11 cellular contexts compared by ENCODE assay signal in genomic region chr1:56508523-56508983, GRCh38.
DNase-seq lines count a peak whose midpoint lies in the region; ATAC-seq and TF ChIP-seq lines count a peak whose summit lies in the region.
"Had no signal": no experiment of that assay in that cellular context is flagged by ENCODE, and none has a peak within 500 bp of the region (broad histone marks: within the 10 kb centered on the region; RNA-seq: fewer than 3 reads in every experiment).

No MANE protein-coding gene starts in this region.

- ATAC-seq in IMR-90 (ENCODE audit: low read depth) (peak; percentile 8), left lung (peak; percentile 37), HG03439 (IDR thresholded peaks at IDR 0.05; ENCODE audit: unreplicated experiment) (no peak), GM18861 (IDR thresholded peaks at IDR 0.05; ENCODE audit: unreplicated experiment) (no peak), HG02938 (IDR thresholded peaks at IDR 0.05; ENCODE audit: unreplicated experiment) (no peak)
- ATAC-seq: natural killer cell treated with Interleukin-12 subunit alpha and Interleukin-12 subunit beta and Interleukin-15 and Interleukin-18, amount 100 ng/mL, for 72 hours had no signal

- H3K18ac ChIP-seq in IMR-90 (ENCODE audit: low read depth, low read length), result no peak overlapping the region

- peaks cover 16 to 68% of the 10 kb centered on the region in 2 experiments; a peak in 3 of 4 replicates for H3K79me1 ChIP-seq in IMR-90 (ENCODE audit: low read depth in 1 of 2, low read length in 2 of 2)

- no peaks in the 10 kb centered on the region for H3K9me3 ChIP-seq in IMR-90 (ENCODE audit: control insufficient read depth, insufficient read depth, low read length)
- H3K9me3 ChIP-seq in left lung, result no peaks in the 10 kb centered on the region
- H3K9me3 ChIP-seq in thyroid gland, result no peaks in the 10 kb centered on the region
- no peaks in the 10 kb centered on the region for H3K9me3 ChIP-seq in esophagus squamous epithelium

- H2AFZ ChIP-seq in IMR-90 (replicated peaks; ENCODE audit: low read length, poor library complexity), result peak overlapping the region; percentile 53

- H3K9ac ChIP-seq in IMR-90 (ENCODE audit: low read depth, low read length), result no peak overlapping the region

- H3K36me3 ChIP-seq in IMR-90 (ENCODE audit: control insufficient read depth, insufficient read depth, low read length) (peaks cover 88% of the 10 kb centered on the region), left lung (peaks cover 0 to 90% of the 10 kb centered on the region in 2 donors), thyroid gland (peaks cover 63 to 79% of the 10 kb centered on the region in 2 donors), esophagus squamous epithelium (peaks cover 0 to 89% (median 4%) of the 10 kb centered on the region in 3 donors)

- H4K20me1 ChIP-seq in IMR-90 (ENCODE audit: insufficient read depth, low read length), result peaks cover 39% of the 10 kb centered on the region

- H4K5ac ChIP-seq in IMR-90 (ENCODE audit: low read depth, low read length), result no peak overlapping the region

- dilution Hi-C loops in IMR-90 (cut with HindIII; ENCODE audit: low sequenced_read_pairs, unreplicated experiment), result no loop called here

- no peak overlapping the region for H4K91ac ChIP-seq in IMR-90 (ENCODE audit: insufficient read depth, low read depth, low read length)

- DNase-seq in IMR-90 (peak; percentile 53), epithelial cell of prostate (ENCODE audit: low read depth, low spot score) (peak; percentile 48), left lung (peak; percentile 78 to 82), thyroid gland (peak; percentile 57 to 63), esophagus squamous epithelium (lab: John Stamatoyannopoulos, UW) (no peak)
- DNase-seq: activated CD4-positive, CD25-positive, alpha-beta regulatory T cell; Karpas-422 had no signal

- no peak overlapping the region for H2BK5ac ChIP-seq in IMR-90 (ENCODE audit: low read depth, low read length, poor library complexity, severe bottlenecking)

- peaks cover 36% of the 10 kb centered on the region for H3K9me1 ChIP-seq in IMR-90 (ENCODE audit: insufficient read depth, low read length)

- H3K27me3 ChIP-seq in IMR-90 (ENCODE audit: control insufficient read depth, insufficient read depth, low read length) (no peaks in the 10 kb centered on the region), left lung (no peaks in the 10 kb centered on the region), thyroid gland (no peaks in the 10 kb centered on the region), esophagus squamous epithelium (no peaks in the 10 kb centered on the region)

- in situ Hi-C loops in IMR-90 (cut with MboI; ENCODE audit: low sequenced_read_pairs), result no loop called here

- intact Hi-C loops in IMR-90 (cut with micrococcal nuclease), result no loop called here
- intact Hi-C loops in left lung (cut with DNase I), result loop anchor here in 1 of 2 donors (10.0 kb wide), 1 partner anchor 66 kb away; the partner anchor contains the start of gene PLPP3
- intact Hi-C loops in thyroid gland (cut with DNase I), result no loop called here
- intact Hi-C loops in esophagus squamous epithelium (cut with DNase I), result no loop called here

- no peak for TF ChIP-seq RAD21 in IMR-90 (IDR thresholded peaks at IDR 0.05; ENCODE audit: low read length)

- H3K4me3 ChIP-seq in IMR-90 (ENCODE audit: insufficient read depth, low read depth, low read length), result no peak overlapping the region
- H3K4me3 ChIP-seq in left lung, result no peak overlapping the region
- H3K4me3 ChIP-seq in thyroid gland (replicated peaks in 1 of 3), result no peak overlapping the region
- H3K4me3 ChIP-seq in esophagus squamous epithelium, result no peak overlapping the region

- no peak for TF ChIP-seq POLR2A in IMR-90 (IDR thresholded peaks at IDR 0.05; ENCODE audit: low read depth, low read length)
- peak in 1 of 2 donors; percentile 2 for TF ChIP-seq POLR2A in thyroid gland (IDR thresholded peaks at IDR 0.05)
- no peak for TF ChIP-seq POLR2A in esophagus squamous epithelium (IDR thresholded peaks at IDR 0.05)

- peaks cover 14% of the 10 kb centered on the region; the same call in 1 of the 2 replicates for H3K4me1 ChIP-seq in IMR-90 (ENCODE audit: control insufficient read depth, insufficient read depth, low read length)
- peaks cover 4 to 86% of the 10 kb centered on the region in 2 donors for H3K4me1 ChIP-seq in left lung
- peaks cover 57 to 68% of the 10 kb centered on the region in 2 donors for H3K4me1 ChIP-seq in thyroid gland
- peaks cover 33 to 74% (median 34%) of the 10 kb centered on the region in 3 donors for H3K4me1 ChIP-seq in esophagus squamous epithelium

- no TSS peak for BruUV-seq in IMR-90 (replicated peaks; lab: Mats Ljungman, UMichigan)

- H3K27ac ChIP-seq in IMR-90 (ENCODE audit: insufficient read depth, low read length), result no peak overlapping the region; the same call in 1 of the 2 replicates
- H3K27ac ChIP-seq in epithelial cell of prostate, result peak overlapping the region; percentile 61
- peak overlapping the region in 1 of 2 donors; percentile 79 for H3K27ac ChIP-seq in left lung
- H3K27ac ChIP-seq in thyroid gland, result peak overlapping the region; percentile 7 to 78 (median 62)
- peak overlapping the region in 1 of 4 donors; percentile 51 for H3K27ac ChIP-seq in esophagus squamous epithelium

- H4K8ac ChIP-seq in IMR-90 (ENCODE audit: low read depth in 2 of 2, low read length in 2 of 2), result no peak overlapping the region

- no peak overlapping the region for H3K23ac ChIP-seq in IMR-90 (ENCODE audit: low read depth, low read length)

- H2AK5ac ChIP-seq in IMR-90 (ENCODE audit: low read depth, low read length), result no peak overlapping the region

- H2BK120ac ChIP-seq in IMR-90 (ENCODE audit: low read depth, low read length), result no peak overlapping the region

- TF ChIP-seq CTCF in IMR-90 (conservative IDR thresholded peaks at IDR 0.05; ENCODE audit: low read depth, low read length) (no peak), left lung (IDR thresholded peaks at IDR 0.05) (no peak), thyroid gland (IDR thresholded peaks at IDR 0.05) (no peak), esophagus squamous epithelium (IDR thresholded peaks at IDR 0.05) (no peak)

- WGBS in IMR-90 (ENCODE audit: extremely low coverage in 2 of 2, insufficient read length in 1 of 2), 2 experiments, result no CpG with 5 or more reads among the region's 4 CpGs
- WGBS in thyroid gland, 2 donors, result 40% methylated on average over 4 of the region's 4 CpGs
- 42 to 100% methylated on average over 1 to 4 of the region's 4 CpGs for WGBS in esophagus squamous epithelium, 2 donors

- CTCF ChIA-PET in IMR-90 (lab: Yijun Ruan, JAX), result no interaction called here

- H3K14ac ChIP-seq in IMR-90 (replicated peaks; ENCODE audit: low read depth, low read length), result no peak overlapping the region

- POLR2A ChIA-PET in IMR-90 (lab: Charles Lee; ENCODE audit: unreplicated experiment), result no interaction called here

- H3K56ac ChIP-seq in IMR-90 (ENCODE audit: extremely low read depth, insufficient read depth, low read length), result no peak overlapping the region

- no peak overlapping the region for H3K4me2 ChIP-seq in IMR-90 (ENCODE audit: low read depth, low read length)

- no peak overlapping the region for H2BK20ac ChIP-seq in IMR-90 (ENCODE audit: low read depth, low read length)

- no peak overlapping the region for H3K4ac ChIP-seq in IMR-90 (ENCODE audit: low read depth, low read length)

- H2AK9ac ChIP-seq in IMR-90 (replicated peaks; ENCODE audit: low read depth, low read length, poor library complexity), result no peak overlapping the region

- H2BK15ac ChIP-seq in IMR-90 (ENCODE audit: low read depth, low read length), result no peak overlapping the region

TF ChIP-seq in IMR-90, 13 proteins besides CTCF, POLR2A, EP300 and RAD21:
- TF ChIP-seq SMC3 (IDR thresholded peaks at IDR 0.05; ENCODE audit: low read depth, low read length) (no peak), CHD1 (IDR thresholded peaks at IDR 0.05; ENCODE audit: low read depth, low read length) (no peak), USF2 (IDR thresholded peaks at IDR 0.05; ENCODE audit: low read depth, low read length) (0 out of 2 replicates have a peak, but pooled peaks have one; percentile 31), CEBPB (IDR thresholded peaks at IDR 0.05; ENCODE audit: low read depth, low read length) (peak; percentile 81), MAFK (IDR thresholded peaks at IDR 0.05; ENCODE audit: low read depth, low read length) (no peak), RCOR1 (IDR thresholded peaks at IDR 0.05; ENCODE audit: insufficient replicate concordance, low read length) (no peak), NFE2L2 (IDR thresholded peaks at IDR 0.05; ENCODE audit: low read depth, low read length) (no peak), MAZ (IDR thresholded peaks at IDR 0.05; ENCODE audit: borderline replicate concordance, low read depth, low read length) (no peak), RFX5 (IDR thresholded peaks at IDR 0.05; ENCODE audit: low read depth, low read length) (no peak), MXI1 (IDR thresholded peaks at IDR 0.05; ENCODE audit: borderline replicate concordance, low read depth, low read length) (no peak)

Comparison
In these comparisons a context has a peak if more than half of its experiments do, and no peak if none do; other contexts are left out.
1. ATAC-seq: peak in IMR-90 (single experiment) and left lung (single experiment); none in HG03439 (single experiment), GM18861 (single experiment) and HG02938 (single experiment).